In genomic region chr4:140928880-140929279, GRCh38 we compare ENCODE assay signal across 2 cellular contexts.
A peak's percentile ranks its signal among the peaks of the same experiment; 100 is the strongest.
TF ChIP-seq lines count a peak whose summit lies in the region.

No MANE protein-coding gene starts in this region.

TF ChIP-seq in SK-N-SH, 30 proteins besides CTCF, POLR2A, EP300 and RAD21:
- no peak for TF ChIP-seq REST (IDR thresholded peaks at IDR 0.05; ENCODE audit: low read depth, low read length)
- TF ChIP-seq NFIC (IDR thresholded peaks at IDR 0.05; ENCODE audit: borderline replicate concordance): no peak
- no peak for TF ChIP-seq MXI1 (IDR thresholded peaks at IDR 0.05; ENCODE audit: low read depth, low read length)
- no peak for TF ChIP-seq RFX5 (IDR thresholded peaks at IDR 0.05; ENCODE audit: low read length)
- no peak for TF ChIP-seq CHD2 (IDR thresholded peaks at IDR 0.05; ENCODE audit: low read length, partially characterized antibody)
- TF ChIP-seq JUND (IDR thresholded peaks at IDR 0.05): no peak
- TF ChIP-seq, protein P1, sequence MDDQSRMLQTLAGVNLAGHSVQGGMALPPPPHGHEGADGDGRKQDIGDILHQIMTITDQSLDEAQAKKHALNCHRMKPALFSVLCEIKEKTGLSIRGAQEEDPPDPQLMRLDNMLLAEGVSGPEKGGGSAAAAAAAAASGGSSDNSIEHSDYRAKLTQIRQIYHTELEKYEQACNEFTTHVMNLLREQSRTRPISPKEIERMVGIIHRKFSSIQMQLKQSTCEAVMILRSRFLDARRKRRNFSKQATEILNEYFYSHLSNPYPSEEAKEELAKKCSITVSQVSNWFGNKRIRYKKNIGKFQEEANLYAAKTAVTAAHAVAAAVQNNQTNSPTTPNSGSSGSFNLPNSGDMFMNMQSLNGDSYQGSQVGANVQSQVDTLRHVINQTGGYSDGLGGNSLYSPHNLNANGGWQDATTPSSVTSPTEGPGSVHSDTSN (IDR thresholded peaks at IDR 0.05): peak; percentile 61
- peak; percentile 9; the same call in 1 of the 2 replicates for TF ChIP-seq FOSL2 (IDR thresholded peaks at IDR 0.05; ENCODE audit: borderline replicate concordance, low read depth)

TF ChIP-seq in SK-N-SH treated with all-trans-retinoic acid at 6 μM for 48 hours, 23 proteins besides CTCF, POLR2A, EP300 and RAD21 (continued from another document):
- TF ChIP-seq, protein P2, sequence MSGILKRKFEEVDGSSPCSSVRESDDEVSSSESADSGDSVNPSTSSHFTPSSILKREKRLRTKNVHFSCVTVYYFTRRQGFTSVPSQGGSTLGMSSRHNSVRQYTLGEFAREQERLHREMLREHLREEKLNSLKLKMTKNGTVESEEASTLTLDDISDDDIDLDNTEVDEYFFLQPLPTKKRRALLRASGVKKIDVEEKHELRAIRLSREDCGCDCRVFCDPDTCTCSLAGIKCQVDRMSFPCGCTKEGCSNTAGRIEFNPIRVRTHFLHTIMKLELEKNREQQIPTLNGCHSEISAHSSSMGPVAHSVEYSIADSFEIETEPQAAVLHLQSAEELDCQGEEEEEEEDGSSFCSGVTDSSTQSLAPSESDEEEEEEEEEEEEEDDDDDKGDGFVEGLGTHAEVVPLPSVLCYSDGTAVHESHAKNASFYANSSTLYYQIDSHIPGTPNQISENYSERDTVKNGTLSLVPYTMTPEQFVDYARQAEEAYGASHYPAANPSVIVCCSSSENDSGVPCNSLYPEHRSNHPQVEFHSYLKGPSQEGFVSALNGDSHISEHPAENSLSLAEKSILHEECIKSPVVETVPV (CRISPR knock-in tag; IDR thresholded peaks at IDR 0.05): no peak
- TF ChIP-seq PATZ1 (CRISPR knock-in tag; IDR thresholded peaks at IDR 0.05; ENCODE audit: borderline replicate concordance) (no peak), ARNTL (CRISPR knock-in tag; IDR thresholded peaks at IDR 0.05; ENCODE audit: borderline replicate concordance, low read depth) (no peak), CSDC2 (CRISPR knock-in tag; IDR thresholded peaks at IDR 0.05) (no peak), GLIS3 (CRISPR knock-in tag; IDR thresholded peaks at IDR 0.05) (no peak), ISL1 (CRISPR knock-in tag; IDR thresholded peaks at IDR 0.05) (no peak), ESRRG (CRISPR knock-in tag; IDR thresholded peaks at IDR 0.05) (no peak), ZNF565 (CRISPR knock-in tag; conservative IDR thresholded peaks at IDR 0.05; ENCODE audit: low read depth) (no peak), RARB (CRISPR knock-in tag; IDR thresholded peaks at IDR 0.05) (no peak)
